1 cellular context compared by ENCODE assay signal in the genomic region with DNA sequence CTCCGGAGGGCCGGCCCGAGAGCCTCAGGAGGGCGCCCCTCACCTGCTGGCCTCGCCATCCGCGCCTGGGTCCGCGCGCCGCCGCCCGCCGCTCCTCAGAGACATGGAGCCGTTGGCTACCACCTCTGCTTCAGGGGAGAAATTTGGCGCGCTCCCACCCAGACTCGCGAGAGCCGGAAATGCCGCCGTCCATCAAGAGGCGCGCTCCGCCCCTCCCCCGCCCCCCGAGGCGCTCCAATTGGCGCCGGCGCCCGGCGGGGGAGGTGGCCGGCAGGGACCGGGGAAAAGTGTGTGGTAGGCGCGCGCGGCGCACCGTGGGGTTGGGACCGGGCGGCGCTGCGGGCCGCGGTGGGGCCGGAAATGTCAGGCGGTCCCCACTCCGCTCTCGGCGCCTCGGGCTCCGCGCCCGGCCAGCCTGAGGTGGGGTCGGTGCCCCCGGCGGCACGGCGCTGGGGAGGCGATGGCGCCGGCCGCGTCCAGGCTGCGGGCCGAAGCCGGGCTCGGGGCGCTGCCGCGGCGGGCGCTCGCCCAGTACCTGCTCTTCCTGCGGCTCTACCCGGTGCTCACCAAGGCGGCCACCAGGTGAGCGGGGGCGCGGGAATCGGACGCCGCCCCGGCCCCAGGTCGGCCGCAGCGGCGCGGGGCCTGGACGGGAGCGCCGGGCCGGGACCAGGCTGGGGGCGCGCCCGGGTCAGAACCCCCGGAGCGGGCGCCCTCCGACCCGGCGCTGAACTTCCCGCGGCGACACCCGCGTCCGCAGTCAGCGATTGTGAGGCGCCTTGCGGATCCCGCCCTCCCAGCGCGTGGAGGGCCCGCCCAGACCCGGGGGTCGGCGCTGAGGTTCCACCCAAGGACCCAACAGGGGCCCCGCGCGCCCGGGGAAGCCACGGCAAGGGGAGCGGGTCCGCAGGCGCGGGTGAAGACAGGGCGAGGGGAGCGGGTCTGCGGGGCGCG.
TF ChIP-seq lines count a peak whose summit lies in the region.

A gene with protein sequence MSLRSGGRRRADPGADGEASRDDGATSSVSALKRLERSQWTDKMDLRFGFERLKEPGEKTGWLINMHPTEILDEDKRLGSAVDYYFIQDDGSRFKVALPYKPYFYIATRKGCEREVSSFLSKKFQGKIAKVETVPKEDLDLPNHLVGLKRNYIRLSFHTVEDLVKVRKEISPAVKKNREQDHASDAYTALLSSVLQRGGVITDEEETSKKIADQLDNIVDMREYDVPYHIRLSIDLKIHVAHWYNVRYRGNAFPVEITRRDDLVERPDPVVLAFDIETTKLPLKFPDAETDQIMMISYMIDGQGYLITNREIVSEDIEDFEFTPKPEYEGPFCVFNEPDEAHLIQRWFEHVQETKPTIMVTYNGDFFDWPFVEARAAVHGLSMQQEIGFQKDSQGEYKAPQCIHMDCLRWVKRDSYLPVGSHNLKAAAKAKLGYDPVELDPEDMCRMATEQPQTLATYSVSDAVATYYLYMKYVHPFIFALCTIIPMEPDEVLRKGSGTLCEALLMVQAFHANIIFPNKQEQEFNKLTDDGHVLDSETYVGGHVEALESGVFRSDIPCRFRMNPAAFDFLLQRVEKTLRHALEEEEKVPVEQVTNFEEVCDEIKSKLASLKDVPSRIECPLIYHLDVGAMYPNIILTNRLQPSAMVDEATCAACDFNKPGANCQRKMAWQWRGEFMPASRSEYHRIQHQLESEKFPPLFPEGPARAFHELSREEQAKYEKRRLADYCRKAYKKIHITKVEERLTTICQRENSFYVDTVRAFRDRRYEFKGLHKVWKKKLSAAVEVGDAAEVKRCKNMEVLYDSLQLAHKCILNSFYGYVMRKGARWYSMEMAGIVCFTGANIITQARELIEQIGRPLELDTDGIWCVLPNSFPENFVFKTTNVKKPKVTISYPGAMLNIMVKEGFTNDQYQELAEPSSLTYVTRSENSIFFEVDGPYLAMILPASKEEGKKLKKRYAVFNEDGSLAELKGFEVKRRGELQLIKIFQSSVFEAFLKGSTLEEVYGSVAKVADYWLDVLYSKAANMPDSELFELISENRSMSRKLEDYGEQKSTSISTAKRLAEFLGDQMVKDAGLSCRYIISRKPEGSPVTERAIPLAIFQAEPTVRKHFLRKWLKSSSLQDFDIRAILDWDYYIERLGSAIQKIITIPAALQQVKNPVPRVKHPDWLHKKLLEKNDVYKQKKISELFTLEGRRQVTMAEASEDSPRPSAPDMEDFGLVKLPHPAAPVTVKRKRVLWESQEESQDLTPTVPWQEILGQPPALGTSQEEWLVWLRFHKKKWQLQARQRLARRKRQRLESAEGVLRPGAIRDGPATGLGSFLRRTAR (N-terminal part only) (minus strand): TSS at position 132 of the 954 bp plus-strand sequence. CDS start 27 bp downstream, at position 105.
A gene (plus strand): TSS at position 377 of the 954 bp plus-strand sequence. CDS start 84 bp downstream, at position 461.

TF ChIP-seq in K562, 482 proteins besides CTCF, POLR2A, EP300 and RAD21 (continued from another document and continues in another):
- TF ChIP-seq, protein P1, sequence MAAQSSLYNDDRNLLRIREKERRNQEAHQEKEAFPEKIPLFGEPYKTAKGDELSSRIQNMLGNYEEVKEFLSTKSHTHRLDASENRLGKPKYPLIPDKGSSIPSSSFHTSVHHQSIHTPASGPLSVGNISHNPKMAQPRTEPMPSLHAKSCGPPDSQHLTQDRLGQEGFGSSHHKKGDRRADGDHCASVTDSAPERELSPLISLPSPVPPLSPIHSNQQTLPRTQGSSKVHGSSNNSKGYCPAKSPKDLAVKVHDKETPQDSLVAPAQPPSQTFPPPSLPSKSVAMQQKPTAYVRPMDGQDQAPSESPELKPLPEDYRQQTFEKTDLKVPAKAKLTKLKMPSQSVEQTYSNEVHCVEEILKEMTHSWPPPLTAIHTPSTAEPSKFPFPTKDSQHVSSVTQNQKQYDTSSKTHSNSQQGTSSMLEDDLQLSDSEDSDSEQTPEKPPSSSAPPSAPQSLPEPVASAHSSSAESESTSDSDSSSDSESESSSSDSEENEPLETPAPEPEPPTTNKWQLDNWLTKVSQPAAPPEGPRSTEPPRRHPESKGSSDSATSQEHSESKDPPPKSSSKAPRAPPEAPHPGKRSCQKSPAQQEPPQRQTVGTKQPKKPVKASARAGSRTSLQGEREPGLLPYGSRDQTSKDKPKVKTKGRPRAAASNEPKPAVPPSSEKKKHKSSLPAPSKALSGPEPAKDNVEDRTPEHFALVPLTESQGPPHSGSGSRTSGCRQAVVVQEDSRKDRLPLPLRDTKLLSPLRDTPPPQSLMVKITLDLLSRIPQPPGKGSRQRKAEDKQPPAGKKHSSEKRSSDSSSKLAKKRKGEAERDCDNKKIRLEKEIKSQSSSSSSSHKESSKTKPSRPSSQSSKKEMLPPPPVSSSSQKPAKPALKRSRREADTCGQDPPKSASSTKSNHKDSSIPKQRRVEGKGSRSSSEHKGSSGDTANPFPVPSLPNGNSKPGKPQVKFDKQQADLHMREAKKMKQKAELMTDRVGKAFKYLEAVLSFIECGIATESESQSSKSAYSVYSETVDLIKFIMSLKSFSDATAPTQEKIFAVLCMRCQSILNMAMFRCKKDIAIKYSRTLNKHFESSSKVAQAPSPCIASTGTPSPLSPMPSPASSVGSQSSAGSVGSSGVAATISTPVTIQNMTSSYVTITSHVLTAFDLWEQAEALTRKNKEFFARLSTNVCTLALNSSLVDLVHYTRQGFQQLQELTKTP (IDR thresholded peaks at IDR 0.05; ENCODE audit: low read depth in 1 of 2, partially characterized antibody in 2 of 2), result no peak
- TF ChIP-seq NBN (IDR thresholded peaks at IDR 0.05; ENCODE audit: low read depth) (no peak), HCFC1 (IDR thresholded peaks at IDR 0.05; ENCODE audit: low read depth, low read length) (peak; percentile 66), E2F3 (CRISPR knock-in tag; IDR thresholded peaks at IDR 0.05) (peak; percentile 95), STAT5B (CRISPR knock-in tag; IDR thresholded peaks at IDR 0.05) (no peak), ELF4 (CRISPR knock-in tag; IDR thresholded peaks at IDR 0.05) (no peak), TCF3 (CRISPR knock-in tag; IDR thresholded peaks at IDR 0.05) (no peak), DNMT1 (IDR thresholded peaks at IDR 0.05) (no peak), ELF1 (tag; IDR thresholded peaks at IDR 0.05) (peak; percentile 61; the same call in 1 of the 2 replicates), ZNF253 (CRISPR knock-in tag; conservative IDR thresholded peaks at IDR 0.05) (no peak), FOXK1 (CRISPR knock-in tag; IDR thresholded peaks at IDR 0.05; ENCODE audit: borderline replicate concordance) (no peak), ZNF133 (CRISPR knock-in tag; IDR thresholded peaks at IDR 0.05) (no peak), BCL6 (CRISPR knock-in tag; IDR thresholded peaks at IDR 0.05) (no peak), MCM5 (IDR thresholded peaks at IDR 0.05; ENCODE audit: low read depth) (no peak), KLF1 (tag; IDR thresholded peaks at IDR 0.05) (no peak), NFIC (IDR thresholded peaks at IDR 0.05) (peak; percentile 42; the same call in 1 of the 2 replicates), L3MBTL2 (IDR thresholded peaks at IDR 0.05) (peak; percentile 78), SMC3 (conservative IDR thresholded peaks at IDR 0.05; ENCODE audit: insufficient read depth, low read depth, low read length) (no peak), ZEB2 (IDR thresholded peaks at IDR 0.05) (no peak), NFYB (IDR thresholded peaks at IDR 0.05; ENCODE audit: extremely low read depth, insufficient read length) (peak; percentile 21), SMAD1 (IDR thresholded peaks at IDR 0.05; ENCODE audit: low read depth, low read length, partially characterized antibody) (no peak)
- TF ChIP-seq, protein P2, sequence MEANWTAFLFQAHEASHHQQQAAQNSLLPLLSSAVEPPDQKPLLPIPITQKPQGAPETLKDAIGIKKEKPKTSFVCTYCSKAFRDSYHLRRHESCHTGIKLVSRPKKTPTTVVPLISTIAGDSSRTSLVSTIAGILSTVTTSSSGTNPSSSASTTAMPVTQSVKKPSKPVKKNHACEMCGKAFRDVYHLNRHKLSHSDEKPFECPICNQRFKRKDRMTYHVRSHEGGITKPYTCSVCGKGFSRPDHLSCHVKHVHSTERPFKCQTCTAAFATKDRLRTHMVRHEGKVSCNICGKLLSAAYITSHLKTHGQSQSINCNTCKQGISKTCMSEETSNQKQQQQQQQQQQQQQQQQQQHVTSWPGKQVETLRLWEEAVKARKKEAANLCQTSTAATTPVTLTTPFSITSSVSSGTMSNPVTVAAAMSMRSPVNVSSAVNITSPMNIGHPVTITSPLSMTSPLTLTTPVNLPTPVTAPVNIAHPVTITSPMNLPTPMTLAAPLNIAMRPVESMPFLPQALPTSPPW (CRISPR knock-in tag; IDR thresholded peaks at IDR 0.05), result peak; percentile 92
- TF ChIP-seq, protein P3, sequence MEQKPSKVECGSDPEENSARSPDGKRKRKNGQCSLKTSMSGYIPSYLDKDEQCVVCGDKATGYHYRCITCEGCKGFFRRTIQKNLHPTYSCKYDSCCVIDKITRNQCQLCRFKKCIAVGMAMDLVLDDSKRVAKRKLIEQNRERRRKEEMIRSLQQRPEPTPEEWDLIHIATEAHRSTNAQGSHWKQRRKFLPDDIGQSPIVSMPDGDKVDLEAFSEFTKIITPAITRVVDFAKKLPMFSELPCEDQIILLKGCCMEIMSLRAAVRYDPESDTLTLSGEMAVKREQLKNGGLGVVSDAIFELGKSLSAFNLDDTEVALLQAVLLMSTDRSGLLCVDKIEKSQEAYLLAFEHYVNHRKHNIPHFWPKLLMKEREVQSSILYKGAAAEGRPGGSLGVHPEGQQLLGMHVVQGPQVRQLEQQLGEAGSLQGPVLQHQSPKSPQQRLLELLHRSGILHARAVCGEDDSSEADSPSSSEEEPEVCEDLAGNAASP (IDR thresholded peaks at IDR 0.05), result no peak
- TF ChIP-seq, protein P4, sequence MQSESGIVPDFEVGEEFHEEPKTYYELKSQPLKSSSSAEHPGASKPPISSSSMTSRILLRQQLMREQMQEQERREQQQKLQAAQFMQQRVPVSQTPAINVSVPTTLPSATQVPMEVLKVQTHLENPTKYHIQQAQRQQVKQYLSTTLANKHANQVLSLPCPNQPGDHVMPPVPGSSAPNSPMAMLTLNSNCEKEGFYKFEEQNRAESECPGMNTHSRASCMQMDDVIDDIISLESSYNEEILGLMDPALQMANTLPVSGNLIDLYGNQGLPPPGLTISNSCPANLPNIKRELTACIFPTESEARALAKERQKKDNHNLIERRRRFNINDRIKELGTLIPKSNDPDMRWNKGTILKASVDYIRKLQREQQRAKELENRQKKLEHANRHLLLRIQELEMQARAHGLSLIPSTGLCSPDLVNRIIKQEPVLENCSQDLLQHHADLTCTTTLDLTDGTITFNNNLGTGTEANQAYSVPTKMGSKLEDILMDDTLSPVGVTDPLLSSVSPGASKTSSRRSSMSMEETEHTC (IDR thresholded peaks at IDR 0.05), result no peak
- TF ChIP-seq, protein P5, sequence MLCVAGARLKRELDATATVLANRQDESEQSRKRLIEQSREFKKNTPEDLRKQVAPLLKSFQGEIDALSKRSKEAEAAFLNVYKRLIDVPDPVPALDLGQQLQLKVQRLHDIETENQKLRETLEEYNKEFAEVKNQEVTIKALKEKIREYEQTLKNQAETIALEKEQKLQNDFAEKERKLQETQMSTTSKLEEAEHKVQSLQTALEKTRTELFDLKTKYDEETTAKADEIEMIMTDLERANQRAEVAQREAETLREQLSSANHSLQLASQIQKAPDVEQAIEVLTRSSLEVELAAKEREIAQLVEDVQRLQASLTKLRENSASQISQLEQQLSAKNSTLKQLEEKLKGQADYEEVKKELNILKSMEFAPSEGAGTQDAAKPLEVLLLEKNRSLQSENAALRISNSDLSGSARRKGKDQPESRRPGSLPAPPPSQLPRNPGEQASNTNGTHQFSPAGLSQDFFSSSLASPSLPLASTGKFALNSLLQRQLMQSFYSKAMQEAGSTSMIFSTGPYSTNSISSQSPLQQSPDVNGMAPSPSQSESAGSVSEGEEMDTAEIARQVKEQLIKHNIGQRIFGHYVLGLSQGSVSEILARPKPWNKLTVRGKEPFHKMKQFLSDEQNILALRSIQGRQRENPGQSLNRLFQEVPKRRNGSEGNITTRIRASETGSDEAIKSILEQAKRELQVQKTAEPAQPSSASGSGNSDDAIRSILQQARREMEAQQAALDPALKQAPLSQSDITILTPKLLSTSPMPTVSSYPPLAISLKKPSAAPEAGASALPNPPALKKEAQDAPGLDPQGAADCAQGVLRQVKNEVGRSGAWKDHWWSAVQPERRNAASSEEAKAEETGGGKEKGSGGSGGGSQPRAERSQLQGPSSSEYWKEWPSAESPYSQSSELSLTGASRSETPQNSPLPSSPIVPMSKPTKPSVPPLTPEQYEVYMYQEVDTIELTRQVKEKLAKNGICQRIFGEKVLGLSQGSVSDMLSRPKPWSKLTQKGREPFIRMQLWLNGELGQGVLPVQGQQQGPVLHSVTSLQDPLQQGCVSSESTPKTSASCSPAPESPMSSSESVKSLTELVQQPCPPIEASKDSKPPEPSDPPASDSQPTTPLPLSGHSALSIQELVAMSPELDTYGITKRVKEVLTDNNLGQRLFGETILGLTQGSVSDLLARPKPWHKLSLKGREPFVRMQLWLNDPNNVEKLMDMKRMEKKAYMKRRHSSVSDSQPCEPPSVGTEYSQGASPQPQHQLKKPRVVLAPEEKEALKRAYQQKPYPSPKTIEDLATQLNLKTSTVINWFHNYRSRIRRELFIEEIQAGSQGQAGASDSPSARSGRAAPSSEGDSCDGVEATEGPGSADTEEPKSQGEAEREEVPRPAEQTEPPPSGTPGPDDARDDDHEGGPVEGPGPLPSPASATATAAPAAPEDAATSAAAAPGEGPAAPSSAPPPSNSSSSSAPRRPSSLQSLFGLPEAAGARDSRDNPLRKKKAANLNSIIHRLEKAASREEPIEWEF (CRISPR knock-in tag; IDR thresholded peaks at IDR 0.05), result no peak
- TF ChIP-seq, protein P6, sequence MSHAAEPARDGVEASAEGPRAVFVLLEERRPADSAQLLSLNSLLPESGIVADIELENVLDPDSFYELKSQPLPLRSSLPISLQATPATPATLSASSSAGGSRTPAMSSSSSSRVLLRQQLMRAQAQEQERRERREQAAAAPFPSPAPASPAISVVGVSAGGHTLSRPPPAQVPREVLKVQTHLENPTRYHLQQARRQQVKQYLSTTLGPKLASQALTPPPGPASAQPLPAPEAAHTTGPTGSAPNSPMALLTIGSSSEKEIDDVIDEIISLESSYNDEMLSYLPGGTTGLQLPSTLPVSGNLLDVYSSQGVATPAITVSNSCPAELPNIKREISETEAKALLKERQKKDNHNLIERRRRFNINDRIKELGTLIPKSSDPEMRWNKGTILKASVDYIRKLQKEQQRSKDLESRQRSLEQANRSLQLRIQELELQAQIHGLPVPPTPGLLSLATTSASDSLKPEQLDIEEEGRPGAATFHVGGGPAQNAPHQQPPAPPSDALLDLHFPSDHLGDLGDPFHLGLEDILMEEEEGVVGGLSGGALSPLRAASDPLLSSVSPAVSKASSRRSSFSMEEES (CRISPR knock-in tag; IDR thresholded peaks at IDR 0.05), result no peak
- TF ChIP-seq, protein P7, sequence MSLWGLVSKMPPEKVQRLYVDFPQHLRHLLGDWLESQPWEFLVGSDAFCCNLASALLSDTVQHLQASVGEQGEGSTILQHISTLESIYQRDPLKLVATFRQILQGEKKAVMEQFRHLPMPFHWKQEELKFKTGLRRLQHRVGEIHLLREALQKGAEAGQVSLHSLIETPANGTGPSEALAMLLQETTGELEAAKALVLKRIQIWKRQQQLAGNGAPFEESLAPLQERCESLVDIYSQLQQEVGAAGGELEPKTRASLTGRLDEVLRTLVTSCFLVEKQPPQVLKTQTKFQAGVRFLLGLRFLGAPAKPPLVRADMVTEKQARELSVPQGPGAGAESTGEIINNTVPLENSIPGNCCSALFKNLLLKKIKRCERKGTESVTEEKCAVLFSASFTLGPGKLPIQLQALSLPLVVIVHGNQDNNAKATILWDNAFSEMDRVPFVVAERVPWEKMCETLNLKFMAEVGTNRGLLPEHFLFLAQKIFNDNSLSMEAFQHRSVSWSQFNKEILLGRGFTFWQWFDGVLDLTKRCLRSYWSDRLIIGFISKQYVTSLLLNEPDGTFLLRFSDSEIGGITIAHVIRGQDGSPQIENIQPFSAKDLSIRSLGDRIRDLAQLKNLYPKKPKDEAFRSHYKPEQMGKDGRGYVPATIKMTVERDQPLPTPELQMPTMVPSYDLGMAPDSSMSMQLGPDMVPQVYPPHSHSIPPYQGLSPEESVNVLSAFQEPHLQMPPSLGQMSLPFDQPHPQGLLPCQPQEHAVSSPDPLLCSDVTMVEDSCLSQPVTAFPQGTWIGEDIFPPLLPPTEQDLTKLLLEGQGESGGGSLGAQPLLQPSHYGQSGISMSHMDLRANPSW (CRISPR knock-in tag; IDR thresholded peaks at IDR 0.05), result no peak
